ENCODE assay signal across 1 cellular context in the genomic region with DNA sequence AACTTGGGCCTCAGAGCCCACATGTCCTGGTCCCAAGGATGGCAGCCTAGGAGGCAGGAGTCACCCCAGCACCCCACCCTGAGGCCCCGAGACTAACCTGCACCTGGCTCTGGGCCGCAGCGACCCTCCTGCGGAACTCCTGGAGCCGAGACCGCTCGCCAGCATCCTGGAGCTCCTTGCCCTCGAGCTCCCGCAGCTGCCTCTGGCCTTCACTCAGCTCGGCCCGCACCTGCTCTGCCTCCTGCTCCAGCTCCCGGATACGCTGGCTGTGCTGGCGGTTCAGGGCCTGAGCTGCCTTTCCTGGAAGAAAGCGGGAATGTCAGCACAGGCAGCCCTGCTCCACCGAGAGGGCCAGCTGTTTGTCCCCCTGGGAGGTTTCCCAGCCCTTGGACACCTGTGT.
TF ChIP-seq lines count a peak whose summit lies in the region.

No MANE protein-coding gene starts in this region.

TF ChIP-seq in HepG2, 621 proteins besides CTCF, POLR2A, EP300 and RAD21:
- TF ChIP-seq GRHL1 (CRISPR knock-in tag; conservative IDR thresholded peaks at IDR 0.05), result no peak
- TF ChIP-seq KLF12 (CRISPR knock-in tag; IDR thresholded peaks at IDR 0.05; ENCODE audit: borderline replicate concordance), result no peak
- peak; percentile 26 for TF ChIP-seq AGO2 (optimal IDR thresholded peaks at IDR 0.05; ENCODE audit: low read depth, low read length)
